25 cellular contexts compared by ENCODE assay signal in the genomic region with DNA sequence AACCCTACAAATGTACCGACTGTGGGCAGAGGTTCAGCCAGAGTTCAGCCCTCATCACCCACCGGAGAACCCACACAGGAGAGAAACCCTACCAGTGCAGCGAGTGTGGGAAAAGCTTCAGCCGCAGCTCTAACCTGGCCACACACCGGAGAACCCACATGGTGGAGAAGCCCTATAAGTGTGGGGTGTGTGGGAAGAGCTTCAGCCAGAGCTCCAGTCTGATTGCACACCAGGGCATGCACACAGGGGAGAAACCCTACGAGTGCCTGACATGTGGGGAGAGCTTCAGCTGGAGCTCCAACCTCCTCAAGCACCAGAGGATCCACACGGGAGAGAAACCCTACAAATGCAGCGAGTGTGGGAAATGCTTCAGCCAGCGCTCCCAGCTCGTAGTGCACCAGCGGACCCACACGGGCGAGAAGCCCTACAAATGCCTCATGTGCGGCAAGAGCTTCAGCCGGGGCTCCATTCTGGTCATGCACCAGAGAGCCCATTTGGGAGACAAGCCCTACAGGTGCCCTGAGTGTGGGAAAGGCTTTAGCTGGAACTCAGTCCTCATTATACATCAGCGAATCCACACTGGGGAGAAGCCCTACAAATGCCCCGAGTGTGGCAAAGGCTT. TPM values are rescaled to one million over a fixed set of nuclear protein-coding genes. Genes with fewer than 3 reads are reported as not detected.
DNase-seq lines count a peak whose midpoint lies in the region; ATAC-seq, FAIRE-seq and TF ChIP-seq lines count a peak whose summit lies in the region.
"Had no signal": no experiment of that assay in that cellular context is flagged by ENCODE, and none has a peak within 500 bp of the region (broad histone marks: within the 10 kb centered on the region; RNA-seq: fewer than 3 reads in every experiment).

No MANE protein-coding gene starts in this region.

- intact Hi-C loops in kidney (cut with DNase I), result no loop called here

- H3K9ac ChIP-seq in BLaER1 (no peak overlapping the region), adipocyte (ENCODE audit: low read length) (no peak overlapping the region), kidney (ENCODE audit: low read length in 2 of 2) (no peak overlapping the region)

- H3K4me1 ChIP-seq in BLaER1 (no peaks in the 10 kb centered on the region), adipocyte (ENCODE audit: control insufficient read depth, insufficient read depth, low read length) (peaks cover 12% of the 10 kb centered on the region), kidney (ENCODE audit: control insufficient read depth in 1 of 2, insufficient read depth in 1 of 2, low read depth in 1 of 2, low read length in 2 of 2) (no peaks in the 10 kb centered on the region), muscle layer of duodenum (ENCODE audit: control insufficient read depth in 1 of 2, insufficient read depth in 2 of 2, low read length in 2 of 2) (no peaks in the 10 kb centered on the region)
- H3K4me1 ChIP-seq: Caco-2 had no signal

- H4K20me1 ChIP-seq in BLaER1, result peaks cover 27% of the 10 kb centered on the region

- H3K9me3 ChIP-seq in BLaER1 (peaks cover 71% of the 10 kb centered on the region), adipocyte (ENCODE audit: control insufficient read depth, low read length) (peaks cover 31% of the 10 kb centered on the region), kidney (ENCODE audit: control insufficient read depth in 1 of 2, low read length in 2 of 2) (peaks cover 0 to 17% of the 10 kb centered on the region in 2 donors), muscle layer of duodenum (ENCODE audit: control insufficient read depth in 1 of 2, low read length in 2 of 2) (peaks cover 17% of the 10 kb centered on the region in 2 donors)

- H3K4me2 ChIP-seq in BLaER1, result no peak overlapping the region

- H3K27ac ChIP-seq in BLaER1, result no peak overlapping the region
- no peak overlapping the region for H3K27ac ChIP-seq in kidney (ENCODE audit: low read depth in 2 of 2, low read length in 2 of 2)
- no peak overlapping the region for H3K27ac ChIP-seq in muscle layer of duodenum (ENCODE audit: low read length)
- H3K27ac ChIP-seq: C4-2B, RWPE1 had no signal

- H3K36me3 ChIP-seq in BLaER1, result peaks cover 100% of the 10 kb centered on the region
- peaks cover 27% of the 10 kb centered on the region for H3K36me3 ChIP-seq in adipocyte (ENCODE audit: control insufficient read depth, insufficient read depth, low read length, severe bottlenecking)
- peaks cover 13 to 26% of the 10 kb centered on the region in 2 donors for H3K36me3 ChIP-seq in kidney (ENCODE audit: control insufficient read depth in 1 of 2, insufficient read depth in 2 of 2, low read length in 2 of 2)
- peaks cover 26 to 30% of the 10 kb centered on the region in 2 donors for H3K36me3 ChIP-seq in muscle layer of duodenum (ENCODE audit: control insufficient read depth in 1 of 2, insufficient read depth in 2 of 2, low read length in 2 of 2)

- DNase-seq in adipocyte (ENCODE audit: low read depth), result no peak
- peak; percentile 22 for DNase-seq in kidney
- no peak for DNase-seq in activated T-cell treated with anti-CD3 and anti-CD28 coated beads for 4 hours
- DNase-seq in medulla oblongata (ENCODE audit: extremely low spot score), result no peak
- DNase-seq in MV-4-11 (lab: John Stamatoyannopoulos, UW), result no peak
- DNase-seq: Caco-2; CD8-positive, alpha-beta T cell; EL; GF-D8; KBM-7; NCI-H1105 treated with DMSO at 0.1 percent for 48 hours; NCI-H146; NCI-H2081; NCI-H2227 treated with DMSO at 0.1 percent for 48 hours; NCI-H526 treated with DMSO at 0.1 percent for 48 hours; SHP77 treated with DMSO at 0.1 percent for 48 hours had no signal

- H3K4me3 ChIP-seq in BLaER1 (peak overlapping the region; percentile 51), adipocyte (ENCODE audit: low read length) (peak overlapping the region; percentile 53), kidney (ENCODE audit: low read length in 2 of 2) (no peak overlapping the region), muscle layer of duodenum (ENCODE audit: low read depth in 1 of 2, low read length in 2 of 2) (peak overlapping the region; percentile 12 to 44)

- no peak for TF ChIP-seq CTCF in kidney (IDR thresholded peaks at IDR 0.05; ENCODE audit: borderline replicate concordance, extremely low read depth, insufficient read depth)

- ATAC-seq in GM18520 (IDR thresholded peaks at IDR 0.05; ENCODE audit: unreplicated experiment), result no peak
- ATAC-seq: CD8-positive, alpha-beta T cell had no signal

- H3K27me3 ChIP-seq in BLaER1 (no peaks in the 10 kb centered on the region), adipocyte (replicated peaks; ENCODE audit: control insufficient read depth, insufficient read depth, low read length) (no peaks in the 10 kb centered on the region), muscle layer of duodenum (ENCODE audit: low read depth, low read length) (no peaks in the 10 kb centered on the region)

- FAIRE-seq in kidney (lab: Jason Lieb, UNC), result no peak
- FAIRE-seq: A204.1, GM12891, GM19239, H54 had no signal

RNA-seq across cellular contexts. Expression of a gene that starts 20.7 kb away (rescaled TPM):
- total RNA-seq in kidney, result 10.3 TPM
- polyA plus RNA-seq in kidney (ENCODE audit: insufficient read depth, low read depth, low replicate concordance), result 11.4 TPM

RNA-seq across cellular contexts. Expression of a gene that starts 32.6 kb away (rescaled TPM):
- 39.2 TPM for total RNA-seq in kidney
- polyA plus RNA-seq in kidney (ENCODE audit: insufficient read depth, low read depth, low replicate concordance), result 26.2 TPM

RNA-seq across cellular contexts. Expression of a gene that starts 36.5 kb away (rescaled TPM):
- total RNA-seq in kidney, result 11.8 TPM
- polyA plus RNA-seq in kidney (ENCODE audit: insufficient read depth, low read depth, low replicate concordance), result 19.7 TPM

Comparison
In these comparisons a context has a peak if more than half of its experiments do, and no peak if none do; other contexts are left out.
1. H3K4me3 ChIP-seq: peak in BLaER1 (single experiment), adipocyte (single experiment) and muscle layer of duodenum (2 of 2); none in kidney (0 of 2).